In genomic region chr3:110647586-110647985, GRCh38 we compare ENCODE assay signal across 24 cellular contexts.
"Had no signal": no experiment of that assay in that cellular context is flagged by ENCODE, and none has a peak within 500 bp of the region (broad histone marks: within the 10 kb centered on the region; RNA-seq: fewer than 3 reads in every experiment).

No MANE protein-coding gene starts in this region.

- DNase-seq: islet precursor cell; left colon; left lung; midbrain; mucosa of descending colon; naive thymus-derived CD4-positive, alpha-beta T cell; ovary; posterior cingulate gyrus; retina; right cardiac atrium; spleen; stimulated activated CD4-positive, alpha-beta T cell treated with anti-CD3 and anti-CD28 coated beads, Interleukin-4, amount 100 ng/mL, for 24 hours; stimulated activated naive CD4-positive, alpha-beta T cell; stimulated activated naive CD8-positive, alpha-beta T cell treated with anti-CD3 and anti-CD28 coated beads, Interleukin-15, amount 100 ng/mL, for 72 hours; substantia nigra; uterus had no signal

- H3K4me3 ChIP-seq: hepatocyte, left lung, lung, mucosa of descending colon, ovary, prostate gland, skin epidermis, spleen, tibial nerve, uterus had no signal

- H3K9me3 ChIP-seq: left lung, mucosa of descending colon, ovary, prostate gland, spleen, tibial nerve, uterus had no signal

- ATAC-seq: left colon; left lung; mucosa of descending colon; naive thymus-derived CD4-positive, alpha-beta T cell; natural killer cell treated with Interleukin-12 subunit alpha and Interleukin-12 subunit beta and Interleukin-15 and Interleukin-18, amount 100 ng/mL, for 72 hours; right cardiac atrium; sciatic nerve; stimulated activated effector memory CD8-positive, alpha-beta T cell treated with anti-CD3 and anti-CD28 coated beads, Interleukin-12 subunit alpha, Interleukin-12 subunit beta, amount 100 ng/mL, for 72 hours; stimulated activated naive CD8-positive, alpha-beta T cell treated with anti-CD3 and anti-CD28 coated beads, Interleukin-15, amount 100 ng/mL, for 72 hours had no signal

- H3K36me3 ChIP-seq: left lung, ovary, prostate gland, spleen, tibial nerve, uterus had no signal

- H3K27ac ChIP-seq: hepatocyte, left lung, ovary, prostate gland, skin epidermis, spleen, tibial nerve, uterus had no signal

- H3K4me1 ChIP-seq: left lung, prostate gland, spleen, tibial nerve, uterus had no signal

- H3K27me3 ChIP-seq: hepatocyte, left lung, ovary, spleen, tibial nerve, uterus had no signal
